In the genomic region with DNA sequence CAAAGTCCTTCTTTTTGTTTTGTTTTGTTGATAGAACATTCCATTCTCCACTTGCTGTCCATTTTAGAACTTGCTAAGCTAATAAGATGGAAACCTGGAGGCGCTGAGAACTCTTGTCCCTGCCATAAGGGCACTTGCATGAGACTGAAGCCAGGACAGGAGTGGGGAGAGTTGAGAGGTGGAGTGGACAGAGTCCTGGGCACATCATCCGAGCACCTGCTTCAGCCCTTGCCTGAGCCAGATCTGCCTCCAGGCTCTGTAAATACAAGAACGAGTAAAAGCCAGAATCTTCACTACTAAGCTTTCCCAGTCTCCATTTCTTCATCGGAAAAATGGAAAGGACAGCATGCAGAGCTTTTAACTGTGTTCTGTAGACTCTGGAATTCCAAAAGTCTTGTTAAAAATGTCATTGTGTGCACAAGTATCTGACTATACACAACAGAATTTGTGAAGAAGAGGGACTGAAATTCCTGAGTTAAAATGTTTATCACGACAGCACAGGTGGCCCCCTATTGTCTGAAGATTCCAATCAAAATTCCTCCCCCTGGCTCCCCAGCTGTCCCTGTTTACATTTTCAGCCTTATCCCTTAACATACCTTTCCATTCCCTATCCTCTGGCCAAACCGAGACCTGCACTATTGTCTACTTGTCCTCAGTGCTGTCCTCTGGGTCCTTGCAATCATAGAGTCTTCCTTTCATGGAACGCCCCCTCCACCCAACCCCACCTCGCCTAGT, we compare ENCODE assay signal across 27 cellular contexts.
DNase-seq lines count a peak whose midpoint lies in the region; TF ChIP-seq lines count a peak whose summit lies in the region.
"Had no signal": no experiment of that assay in that cellular context is flagged by ENCODE, and none has a peak within 500 bp of the region (broad histone marks: within the 10 kb centered on the region; RNA-seq: fewer than 3 reads in every experiment).

No MANE protein-coding gene starts in this region.

- intact Hi-C loops in tibial artery (cut with DNase I; ENCODE audit: low total_unique reads), result no loop called here
- intact Hi-C loops in activated T-helper 2 cell treated with anti-CD3 and anti-CD28 coated beads, Interferon-gamma antibody, Interleukin-2, Interleukin-4, amounts not matched to agents 10 μg/mL and 5 μg/mL and 100 μg/mL, durations not matched to agents 14 hours and 24 hours and 36 hours (cut with micrococcal nuclease), result no loop called here

- no peaks in the 10 kb centered on the region for H3K36me3 Mint-ChIP-seq in neural crest cell (ENCODE audit: low read depth)
- H3K36me3 Mint-ChIP-seq in activated T-helper 2 cell treated with anti-CD3 and anti-CD28 coated beads, Interferon-gamma antibody, Interleukin-2, Interleukin-4, amounts not matched to agents 10 μg/mL and 5 μg/mL and 100 μg/mL, durations not matched to agents 14 hours and 24 hours and 36 hours (ENCODE audit: low read depth), result no peaks in the 10 kb centered on the region
- H3K36me3 Mint-ChIP-seq: type B pancreatic cell had no signal

- H3K9me3 Mint-ChIP-seq in neural crest cell, result no peaks in the 10 kb centered on the region
- no peaks in the 10 kb centered on the region for H3K9me3 Mint-ChIP-seq in activated T-helper 2 cell treated with anti-CD3 and anti-CD28 coated beads, Interferon-gamma antibody, Interleukin-2, Interleukin-4, amounts not matched to agents 10 μg/mL and 5 μg/mL and 100 μg/mL, durations not matched to agents 14 hours and 24 hours and 36 hours
- H3K9me3 Mint-ChIP-seq: activated B cell treated with CpG ODN at 0.5 μM for 24 hours; activated naive CD4-positive, alpha-beta T cell treated with anti-CD3 and anti-CD28 coated beads for 36 hours; immature natural killer cell; stimulated activated naive CD8-positive, alpha-beta T cell treated with anti-CD3 and anti-CD28 coated beads, Interleukin-15, Interleukin-2, amounts not matched to agents 100 ng/mL and 50 ng/mL, for 24 hours; type B pancreatic cell had no signal

- H3K4me3 ChIP-seq in H7 (ENCODE audit: insufficient read depth, low read depth, low read length) (no peak overlapping the region), coronary artery (no peak overlapping the region), tibial artery (no peak overlapping the region)
- H3K4me3 ChIP-seq: cardiac muscle cell, gastrocnemius medialis, GM23248, hepatocyte, skin epidermis had no signal

- TF ChIP-seq CTCF in coronary artery (IDR thresholded peaks at IDR 0.05) (no peak), neural crest cell (conservative IDR thresholded peaks at IDR 0.05) (no peak), tibial artery (IDR thresholded peaks at IDR 0.05) (no peak)

- H3K27me3 Mint-ChIP-seq in neural crest cell (ENCODE audit: low read depth), result no peaks in the 10 kb centered on the region
- H3K27me3 Mint-ChIP-seq in activated T-helper 2 cell treated with anti-CD3 and anti-CD28 coated beads, Interferon-gamma antibody, Interleukin-2, Interleukin-4, amounts not matched to agents 10 μg/mL and 5 μg/mL and 100 μg/mL, durations not matched to agents 14 hours and 24 hours and 36 hours (ENCODE audit: low read depth), result no peaks in the 10 kb centered on the region

- peaks cover 0 to 98% (median 80%) of the 10 kb centered on the region in 4 donors for H3K4me1 ChIP-seq in tibial artery

- peak; percentile 8 for DNase-seq in H7
- DNase-seq in coronary artery (ENCODE audit: low spot score), result no peak
- no peak for DNase-seq in neural crest cell (ENCODE audit: low read depth, low spot score)
- no peak for DNase-seq in tibial artery
- DNase-seq in SIG-M5 treated with dmso at 0.1 percent for 504 hours (lab: John Stamatoyannopoulos, UW; ENCODE audit: unreplicated experiment), result no peak
- no peak for DNase-seq in NCI-H82 (lab: John Stamatoyannopoulos, UW)
- no peak for DNase-seq in activated T-helper 2 cell treated with anti-CD3 and anti-CD28 coated beads, Interferon-gamma antibody, Interleukin-2, Interleukin-4, amounts not matched to agents 10 μg/mL and 5 μg/mL and 100 μg/mL, durations not matched to agents 14 hours and 24 hours and 36 hours (ENCODE audit: low spot score)
- DNase-seq: activated B cell treated with CpG ODN at 0.5 μM for 24 hours; activated naive CD4-positive, alpha-beta T cell treated with anti-CD3 and anti-CD28 coated beads for 36 hours; C1 segment of cervical spinal cord; COR-L47; DMS79 treated with DMSO at 0.1 percent for 48 hours; gastrocnemius medialis; GM23248; immature natural killer cell; Kasumi-1; left colon; mesenchymal stem cell; MV-4-11; NCI-H1436 treated with DMSO at 0.1 percent for 48 hours; NCI-H345 had no signal

- no peaks in the 10 kb centered on the region for H3K9me3 ChIP-seq in tibial artery
- H3K9me3 ChIP-seq: gastrocnemius medialis, neutrophil had no signal

- peak overlapping the region; percentile 32 for H3K27ac Mint-ChIP-seq in neural crest cell (ENCODE audit: unreplicated experiment)
- H3K27ac Mint-ChIP-seq in activated T-helper 2 cell treated with anti-CD3 and anti-CD28 coated beads, Interferon-gamma antibody, Interleukin-2, Interleukin-4, amounts not matched to agents 10 μg/mL and 5 μg/mL and 100 μg/mL, durations not matched to agents 14 hours and 24 hours and 36 hours, result no peak overlapping the region
- H3K27ac Mint-ChIP-seq: activated B cell treated with CpG ODN at 0.5 μM for 24 hours; activated naive CD4-positive, alpha-beta T cell treated with anti-CD3 and anti-CD28 coated beads for 36 hours; immature natural killer cell; stimulated activated naive CD8-positive, alpha-beta T cell treated with anti-CD3 and anti-CD28 coated beads, Interleukin-15, Interleukin-2, amounts not matched to agents 100 ng/mL and 50 ng/mL, for 24 hours; type B pancreatic cell had no signal

- no peak overlapping the region for H3K4me3 Mint-ChIP-seq in neural crest cell
- no peak overlapping the region for H3K4me3 Mint-ChIP-seq in activated T-helper 2 cell treated with anti-CD3 and anti-CD28 coated beads, Interferon-gamma antibody, Interleukin-2, Interleukin-4, amounts not matched to agents 10 μg/mL and 5 μg/mL and 100 μg/mL, durations not matched to agents 14 hours and 24 hours and 36 hours (ENCODE audit: low read depth)
- H3K4me3 Mint-ChIP-seq: activated B cell treated with CpG ODN at 0.5 μM for 24 hours; activated naive CD4-positive, alpha-beta T cell treated with anti-CD3 and anti-CD28 coated beads for 36 hours; immature natural killer cell; stimulated activated naive CD8-positive, alpha-beta T cell treated with anti-CD3 and anti-CD28 coated beads, Interleukin-15, Interleukin-2, amounts not matched to agents 100 ng/mL and 50 ng/mL, for 24 hours; type B pancreatic cell had no signal

- H3K4me1 Mint-ChIP-seq in neural crest cell, result peaks cover 41% of the 10 kb centered on the region
- no peaks in the 10 kb centered on the region for H3K4me1 Mint-ChIP-seq in activated T-helper 2 cell treated with anti-CD3 and anti-CD28 coated beads, Interferon-gamma antibody, Interleukin-2, Interleukin-4, amounts not matched to agents 10 μg/mL and 5 μg/mL and 100 μg/mL, durations not matched to agents 14 hours and 24 hours and 36 hours (ENCODE audit: low read depth)
- H3K4me1 Mint-ChIP-seq: activated B cell treated with CpG ODN at 0.5 μM for 24 hours, immature natural killer cell had no signal

- no peaks in the 10 kb centered on the region for H3K36me3 ChIP-seq in H7 (replicated peaks; ENCODE audit: control insufficient read depth, insufficient read depth, low read length)
- H3K36me3 ChIP-seq in tibial artery, result no peaks in the 10 kb centered on the region
- H3K36me3 ChIP-seq: cardiac muscle cell, gastrocnemius medialis, neutrophil had no signal

- H3K27me3 ChIP-seq in H7 (ENCODE audit: control insufficient read depth, insufficient read depth, low read length) (no peaks in the 10 kb centered on the region; the same call in 1 of the 2 replicates), tibial artery (no peaks in the 10 kb centered on the region)
- H3K27me3 ChIP-seq: gastrocnemius medialis, hepatocyte had no signal

- H3K27ac ChIP-seq in coronary artery (peak overlapping the region; percentile 68 to 85), tibial artery (peak overlapping the region; percentile 34 to 78)
- H3K27ac ChIP-seq: cardiac muscle cell, GM23248, hepatocyte, neutrophil had no signal
